In genomic region chr15:63157066-63157890, GRCh38 we compare ENCODE assay signal across 1 cellular context.
A peak's percentile ranks its signal among the peaks of the same experiment; 100 is the strongest.
TF ChIP-seq lines count a peak whose summit lies in the region.

RPS27L (minus strand) TSS chr15:63157477; CDS start chr15:63157405, 72 bp downstream.

TF ChIP-seq in HEK293, 187 proteins besides CTCF, POLR2A, EP300 and RAD21 (continued from another document and continues in another):
- TF ChIP-seq ZNF221 (tag by site-specific recombination; IDR thresholded peaks at IDR 0.05; ENCODE audit: borderline replicate concordance) (no peak), BCL11A (tag by site-specific recombination; IDR thresholded peaks at IDR 0.05; ENCODE audit: low read depth) (peak; percentile 92; the same call in 1 of the 2 replicates), ZNF169 (tag by site-specific recombination; IDR thresholded peaks at IDR 0.05) (no peak), ZBTB11 (tag by site-specific recombination; conservative IDR thresholded peaks at IDR 0.05; ENCODE audit: low read depth) (peak; percentile 59), ZNF626 (tag by site-specific recombination; IDR thresholded peaks at IDR 0.05) (no peak), ZNF518A (tag by site-specific recombination; conservative IDR thresholded peaks at IDR 0.05; ENCODE audit: low read depth) (no peak), ZBTB17 (tag by site-specific recombination; IDR thresholded peaks at IDR 0.05) (peak; percentile 87), KLF16 (tag by site-specific recombination; IDR thresholded peaks at IDR 0.05) (peak; percentile 75; the same call in 1 of the 2 replicates), ZEB2 (tag by site-specific recombination; IDR thresholded peaks at IDR 0.05) (peak; percentile 86), MEIS1 (CRISPR knock-in tag; IDR thresholded peaks at IDR 0.05; ENCODE audit: borderline replicate concordance) (no peak), ZNF335 (tag by site-specific recombination; conservative IDR thresholded peaks at IDR 0.05) (peak; percentile 81), ZNF692 (tag by site-specific recombination; IDR thresholded peaks at IDR 0.05) (peak; percentile 76; the same call in 1 of the 2 replicates), REST (tag by site-specific recombination; IDR thresholded peaks at IDR 0.05) (no peak), ZBTB8A (tag by site-specific recombination; IDR thresholded peaks at IDR 0.05) (peak; percentile 73), ZBTB10 (tag by site-specific recombination; IDR thresholded peaks at IDR 0.05) (peak; percentile 73), ZNF600 (tag by site-specific recombination; IDR thresholded peaks at IDR 0.05) (peak; percentile 76), KLF7 (tag by site-specific recombination; IDR thresholded peaks at IDR 0.05; ENCODE audit: borderline replicate concordance) (peak; percentile 89), ZFP69B (tag by site-specific recombination; IDR thresholded peaks at IDR 0.05) (peak; percentile 58), ZNF394 (tag by site-specific recombination; IDR thresholded peaks at IDR 0.05; ENCODE audit: borderline replicate concordance) (peak; percentile 93), YY1 (tag by site-specific recombination; IDR thresholded peaks at IDR 0.05) (no peak; the same call in 1 of the 2 replicates), SCRT2 (tag by site-specific recombination; IDR thresholded peaks at IDR 0.05) (peak; percentile 7; the same call in 1 of the 2 replicates), ZSCAN18 (tag by site-specific recombination; IDR thresholded peaks at IDR 0.05) (no peak), ZBTB26 (tag by site-specific recombination; optimal IDR thresholded peaks at IDR 0.05) (peak; percentile 74), FEZF1 (tag by site-specific recombination; IDR thresholded peaks at IDR 0.05) (peak; percentile 17; the same call in 1 of the 2 replicates), ZNF292 (tag by site-specific recombination; IDR thresholded peaks at IDR 0.05; ENCODE audit: borderline replicate concordance, low read depth) (no peak), ZIC2 (tag by site-specific recombination; IDR thresholded peaks at IDR 0.05) (peak; percentile 90), GLIS2 (tag by site-specific recombination; IDR thresholded peaks at IDR 0.05) (peak; percentile 66), HIC1 (tag by site-specific recombination; IDR thresholded peaks at IDR 0.05) (peak; percentile 87), ZNF2 (tag by site-specific recombination; IDR thresholded peaks at IDR 0.05) (peak; percentile 85), ZNF48 (tag by site-specific recombination; IDR thresholded peaks at IDR 0.05) (no peak), ZNF510 (tag by site-specific recombination; IDR thresholded peaks at IDR 0.05; ENCODE audit: insufficient replicate concordance) (no peak), ZNF629 (tag by site-specific recombination; IDR thresholded peaks at IDR 0.05) (peak; percentile 75), ZSCAN30 (tag by site-specific recombination; IDR thresholded peaks at IDR 0.05) (peak; percentile 55)
